ENCODE assay signal across 12 cellular contexts in the genomic region with DNA sequence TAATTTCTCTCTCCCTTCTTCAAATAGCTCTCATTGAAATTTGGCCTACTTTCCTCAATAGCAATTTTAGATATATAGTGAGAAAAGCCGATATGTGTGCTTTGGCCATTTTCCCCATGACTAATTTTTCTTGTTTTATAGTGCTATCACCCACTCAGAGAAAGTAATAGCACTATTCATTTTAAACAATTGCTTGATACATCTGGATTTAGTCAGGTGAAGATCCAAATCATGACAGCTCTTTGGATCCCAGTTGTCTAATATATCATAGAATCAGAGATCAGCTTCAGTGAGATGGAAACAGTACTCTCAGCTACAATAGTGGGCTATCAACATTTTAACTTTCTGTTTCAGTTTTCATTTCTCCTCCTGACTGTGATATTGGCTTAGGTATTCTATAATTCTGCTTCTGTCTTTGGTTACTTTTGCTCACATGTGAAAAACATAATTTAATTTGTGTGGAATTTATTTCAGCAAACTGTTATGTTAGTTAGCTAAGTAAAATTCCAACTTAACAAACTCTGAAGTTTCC. TPM values are rescaled to one million over a fixed set of nuclear protein-coding genes. Genes with fewer than 3 reads are reported as not detected.
A peak's percentile ranks its signal among the peaks of the same experiment; 100 is the strongest.
DNase-seq lines count a peak whose midpoint lies in the region; ATAC-seq and TF ChIP-seq lines count a peak whose summit lies in the region.
"Had no signal": no experiment of that assay in that cellular context is flagged by ENCODE, and none has a peak within 500 bp of the region (broad histone marks: within the 10 kb centered on the region; RNA-seq: fewer than 3 reads in every experiment).

No MANE protein-coding gene starts in this region.

- intact Hi-C loops in ovary (cut with DNase I): no loop called here

- WGBS in ovary, 3 donors: 52 to 75% (median 54%) methylated on average over 1 of the region's 1 CpG

- H3K27me3 ChIP-seq in foreskin keratinocyte (no peaks in the 10 kb centered on the region), ovary (no peaks in the 10 kb centered on the region)
- H3K27me3 ChIP-seq: SJSA1, upper lobe of left lung had no signal

- no peak for TF ChIP-seq CTCF in fibroblast of the aortic adventitia (IDR thresholded peaks at IDR 0.05; ENCODE audit: insufficient read depth, low read length)
- no peak for TF ChIP-seq CTCF in foreskin keratinocyte (conservative IDR thresholded peaks at IDR 0.05)
- TF ChIP-seq CTCF in ovary (IDR thresholded peaks at IDR 0.05): no peak

- no peak for TF ChIP-seq EP300 in ovary (IDR thresholded peaks at IDR 0.05)

- TF ChIP-seq POLR2A in ovary (IDR thresholded peaks at IDR 0.05): no peak

- DNase-seq in fibroblast of the aortic adventitia (ENCODE audit: low read depth) (peak; percentile 72), foreskin keratinocyte (no peak), islet precursor cell (no peak), ovary (no peak), inferior parietal cortex (ENCODE audit: extremely low spot score) (no peak)
- DNase-seq: DMS153; stimulated activated CD4-positive, alpha-beta T cell treated with anti-CD3 and anti-CD28 coated beads, Interleukin-2, amount 100 ng/mL, for 24 hours had no signal

- ATAC-seq in GM18861 (IDR thresholded peaks at IDR 0.05; ENCODE audit: unreplicated experiment) (peak; percentile 94), GM21515 (IDR thresholded peaks at IDR 0.05; ENCODE audit: unreplicated experiment) (peak; percentile 87), HG03196 (IDR thresholded peaks at IDR 0.05; ENCODE audit: unreplicated experiment) (peak; percentile 89), foreskin keratinocyte (no peak)

- H3K9me3 ChIP-seq in ovary: no peaks in the 10 kb centered on the region
- H3K9me3 ChIP-seq: SJSA1, upper lobe of left lung had no signal

- H3K4me3 ChIP-seq in fibroblast of the aortic adventitia (ENCODE audit: low read depth, low read length) (no peak overlapping the region), ovary (no peak overlapping the region)
- H3K4me3 ChIP-seq: SJSA1, upper lobe of left lung had no signal

- H3K4me1 ChIP-seq in foreskin keratinocyte: peaks cover 6% of the 10 kb centered on the region
- no peaks in the 10 kb centered on the region for H3K4me1 ChIP-seq in ovary (ENCODE audit: insufficient read depth)

- H3K36me3 ChIP-seq in ovary: no peaks in the 10 kb centered on the region
- H3K36me3 ChIP-seq: upper lobe of left lung had no signal

- H3K27ac ChIP-seq in foreskin keratinocyte (no peak overlapping the region), ovary (no peak overlapping the region)
- H3K27ac ChIP-seq: SJSA1, upper lobe of left lung had no signal

RNA-seq across cellular contexts. Expression of a gene that starts 38.7 kb away (rescaled TPM):
- total RNA-seq in fibroblast of the aortic adventitia (ENCODE audit: low replicate concordance) (455 and 1,493 TPM in 2 replicates), foreskin keratinocyte (2.6 and 5.8 TPM in 2 replicates), ovary (10 to 100 TPM in 3 of 7 donors, 1 to 10 TPM in 4; 2.2 to 17.4 (median 7.3) TPM)
- polyA plus RNA-seq in foreskin keratinocyte (0.35 and 0.77 TPM in 2 replicates), ovary (10 to 100 TPM in 1 of 2 donors, 1 to 10 TPM in 1; 5.5 to 21.3 TPM)

Comparison
In these comparisons a context has a peak if more than half of its experiments do, and no peak if none do; other contexts are left out.
1. RNA of a gene that starts 38.7 kb away (total RNA-seq): 455 to 1,493 TPM in fibroblast of the aortic adventitia; 2.2 to 17.4 TPM in ovary and 2.6 to 5.8 TPM in foreskin keratinocyte; every median in the first group is over 10 times any median in the second.